ENCODE assay signal across 8 cellular contexts in genomic region chr13:101144808-101145419, GRCh38.
A peak's percentile ranks its signal among the peaks of the same experiment; 100 is the strongest.
DNase-seq lines count a peak whose midpoint lies in the region; ATAC-seq and TF ChIP-seq lines count a peak whose summit lies in the region.

No MANE protein-coding gene starts in this region.

- H3K4me3 Mint-ChIP-seq in natural killer cell (no peak overlapping the region), progenitor cell of endocrine pancreas (ENCODE audit: low read depth) (no peak overlapping the region)
- no peak overlapping the region for H3K4me3 Mint-ChIP-seq in natural killer cell treated with Interleukin-12 subunit alpha and Interleukin-12 subunit beta and Interleukin-15 and Interleukin-18, amount 100 ng/mL, for 72 hours

- H3K4me3 ChIP-seq in SK-N-SH (ENCODE audit: low read depth in 2 of 2, low read length in 1 of 2) (no peak overlapping the region; a peak in 1 of 4 replicates), fibroblast of lung (replicated peaks in 1 of 4; ENCODE audit: control extremely low read depth in 1 of 4, insufficient read depth in 1 of 4, low read depth in 3 of 4, low read length in 4 of 4) (no peak overlapping the region)

- H3K4me1 ChIP-seq in SK-N-SH (ENCODE audit: control insufficient read depth in 1 of 2, insufficient read depth in 2 of 2, low read depth in 1 of 2, low read length in 1 of 2): no peaks in the 10 kb centered on the region; a peak in 2 of 4 replicates
- H3K4me1 ChIP-seq in fibroblast of lung (ENCODE audit: control insufficient read depth, extremely low read depth, insufficient read depth, low read length): peaks cover 2% of the 10 kb centered on the region

- H3K9me3 ChIP-seq in SK-N-SH: no peaks in the 10 kb centered on the region
- no peaks in the 10 kb centered on the region for H3K9me3 ChIP-seq in fibroblast of lung (ENCODE audit: control insufficient read depth, insufficient read depth, low read depth, low read length)

- POLR2A ChIA-PET in SK-N-SH (lab: Yijun Ruan, JAX): no interaction called here

- CTCF ChIA-PET in SK-N-SH (lab: Yijun Ruan, JAX): interaction anchor here (0.5 to 4.5 kb wide), 97 partner anchors 10 to 1702 kb away, joined by 3 to 36 read pairs (median 4); partner anchors contain the start of gene NALCN

- TF ChIP-seq CTCF in natural killer cell (IDR thresholded peaks at IDR 0.05): peak; percentile 80
- TF ChIP-seq CTCF in SK-N-SH (IDR thresholded peaks at IDR 0.05): peak; percentile 80
- TF ChIP-seq CTCF in fibroblast of lung (conservative IDR thresholded peaks at IDR 0.05 in 1 of 2, IDR thresholded peaks at IDR 0.05 in 1 of 2; ENCODE audit: low read depth in 1 of 2, low read length in 2 of 2): peak; percentile 46 to 61
- TF ChIP-seq CTCF in progenitor cell of endocrine pancreas (IDR thresholded peaks at IDR 0.05; ENCODE audit: unreplicated experiment): peak; percentile 85

- ATAC-seq in natural killer cell (peak in 2 of 3 donors; percentile 40 to 65), GM21825 (IDR thresholded peaks at IDR 0.05; ENCODE audit: unreplicated experiment) (peak; percentile 74)
- no peak for ATAC-seq in natural killer cell treated with Interleukin-12 subunit alpha and Interleukin-12 subunit beta and Interleukin-15 and Interleukin-18, amount 100 ng/mL, for 72 hours

- peaks cover 7% of the 10 kb centered on the region for H3F3A ChIP-seq in SK-N-SH (replicated peaks; ENCODE audit: insufficient read depth)

- H3K27ac Mint-ChIP-seq in natural killer cell (no peak overlapping the region), progenitor cell of endocrine pancreas (no peak overlapping the region)
- H3K27ac Mint-ChIP-seq in natural killer cell treated with Interleukin-12 subunit alpha and Interleukin-12 subunit beta and Interleukin-15 and Interleukin-18, amount 100 ng/mL, for 72 hours: no peak overlapping the region

- H3K36me3 Mint-ChIP-seq in natural killer cell: no peaks in the 10 kb centered on the region
- H3K36me3 Mint-ChIP-seq in natural killer cell treated with Interleukin-12 subunit alpha and Interleukin-12 subunit beta and Interleukin-15 and Interleukin-18, amount 100 ng/mL, for 72 hours: no peaks in the 10 kb centered on the region
- no peaks in the 10 kb centered on the region for H3K36me3 Mint-ChIP-seq in progenitor cell of endocrine pancreas (ENCODE audit: insufficient read depth)

- H4K20me1 ChIP-seq in SK-N-SH (ENCODE audit: insufficient read depth) (no peaks in the 10 kb centered on the region), fibroblast of lung (ENCODE audit: control insufficient read depth, extremely low read depth, insufficient read depth, low read length) (no peaks in the 10 kb centered on the region)

- H3K4me1 Mint-ChIP-seq in natural killer cell (no peaks in the 10 kb centered on the region), progenitor cell of endocrine pancreas (ENCODE audit: low read depth) (no peaks in the 10 kb centered on the region)
- H3K4me1 Mint-ChIP-seq in natural killer cell treated with Interleukin-12 subunit alpha and Interleukin-12 subunit beta and Interleukin-15 and Interleukin-18, amount 100 ng/mL, for 72 hours (ENCODE audit: low read depth in 2 of 2): no peaks in the 10 kb centered on the region

- peak; percentile 91 for TF ChIP-seq RAD21 in SK-N-SH (IDR thresholded peaks at IDR 0.05; ENCODE audit: low read length)

- no peak overlapping the region for H3K27ac ChIP-seq in SK-N-SH (ENCODE audit: low read depth in 2 of 2, low read length in 1 of 2)
- no peak overlapping the region for H3K27ac ChIP-seq in fibroblast of lung (ENCODE audit: insufficient read depth, low read length)

- H3K79me2 ChIP-seq in SK-N-SH (ENCODE audit: insufficient read depth) (no peaks in the 10 kb centered on the region), fibroblast of lung (ENCODE audit: control insufficient read depth, insufficient read depth, low read length) (no peaks in the 10 kb centered on the region)

- WGBS in SK-N-SH (ENCODE audit: low lambda C conversion rate): 31% methylated on average over 7 of the region's 7 CpGs

- H3K9ac ChIP-seq in SK-N-SH (no peak overlapping the region), fibroblast of lung (ENCODE audit: insufficient read depth, low read length) (no peak overlapping the region)

- H3K36me3 ChIP-seq in SK-N-SH (replicated peaks in 1 of 2; ENCODE audit: control insufficient read depth in 1 of 2, insufficient read depth in 2 of 2, low read length in 1 of 2) (no peaks in the 10 kb centered on the region), fibroblast of lung (ENCODE audit: control insufficient read depth, insufficient read depth, low read length) (no peaks in the 10 kb centered on the region)

- H3K9me3 Mint-ChIP-seq in natural killer cell (no peaks in the 10 kb centered on the region), progenitor cell of endocrine pancreas (ENCODE audit: low read depth) (no peaks in the 10 kb centered on the region)
- no peaks in the 10 kb centered on the region for H3K9me3 Mint-ChIP-seq in natural killer cell treated with Interleukin-12 subunit alpha and Interleukin-12 subunit beta and Interleukin-15 and Interleukin-18, amount 100 ng/mL, for 72 hours

- H3K27me3 ChIP-seq in SK-N-SH (ENCODE audit: insufficient read depth) (no peaks in the 10 kb centered on the region), fibroblast of lung (ENCODE audit: control insufficient read depth, insufficient read depth, low read length) (no peaks in the 10 kb centered on the region)

- no peaks in the 10 kb centered on the region for H3K9me2 ChIP-seq in SK-N-SH

- intact Hi-C loops in natural killer cell (cut with micrococcal nuclease): loop anchor here (5.0 to 10.0 kb wide), 3 partner anchors 612 to 1412 kb away; no protein-coding TSS in a partner anchor

- H3K4me2 ChIP-seq in SK-N-SH (no peak overlapping the region), fibroblast of lung (ENCODE audit: extremely low read depth, insufficient read depth, low read length) (no peak overlapping the region)

- H3K27me3 Mint-ChIP-seq in natural killer cell (ENCODE audit: low read depth in 2 of 2) (peaks cover 12 to 29% of the 10 kb centered on the region in 2 donors), progenitor cell of endocrine pancreas (peaks cover 21% of the 10 kb centered on the region)
- peaks cover 20 to 57% of the 10 kb centered on the region in 2 donors for H3K27me3 Mint-ChIP-seq in natural killer cell treated with Interleukin-12 subunit alpha and Interleukin-12 subunit beta and Interleukin-15 and Interleukin-18, amount 100 ng/mL, for 72 hours

- DNase-seq in natural killer cell: no peak
- DNase-seq in natural killer cell treated with Interleukin-12 subunit alpha and Interleukin-12 subunit beta and Interleukin-15 and Interleukin-18, amount 100 ng/mL, for 72 hours (ENCODE audit: low spot score): no peak
- DNase-seq in M059J (ENCODE audit: low read depth): peak; percentile 44
- DNase-seq in SK-N-SH: peak; percentile 46
- DNase-seq in fibroblast of lung (ENCODE audit: low read depth in 2 of 2): peak; percentile 47 to 78
- DNase-seq in progenitor cell of endocrine pancreas (ENCODE audit: low spot score, unreplicated experiment): no peak
- DNase-seq in D341Med (ENCODE audit: low spot score): no peak

- TF ChIP-seq EP300 in SK-N-SH (IDR thresholded peaks at IDR 0.05; ENCODE audit: borderline replicate concordance in 1 of 2, low read depth in 1 of 2, low read length in 1 of 2): no peak

- H2AFZ ChIP-seq in SK-N-SH (ENCODE audit: low read depth) (no peak overlapping the region), fibroblast of lung (ENCODE audit: low read length) (no peak overlapping the region)

TF ChIP-seq in SK-N-SH, 30 proteins besides CTCF, POLR2A, EP300 and RAD21:
- TF ChIP-seq SMC3 (IDR thresholded peaks at IDR 0.05; ENCODE audit: low read depth, low read length) (peak; percentile 62), ELF1 (IDR thresholded peaks at IDR 0.05) (no peak)

Comparison
In these comparisons a context has a peak if more than half of its experiments do, and no peak if none do; other contexts are left out.
1. ATAC-seq: peak in natural killer cell (2 of 3) and GM21825 (single experiment); none in natural killer cell treated with Interleukin-12 subunit alpha and Interleukin-12 subunit beta and Interleukin-15 and Interleukin-18, amount 100 ng/mL, for 72 hours (0 of 2).
2. DNase-seq: peak in M059J (single experiment), SK-N-SH (single experiment) and fibroblast of lung (2 of 2); none in natural killer cell (single experiment), natural killer cell treated with Interleukin-12 subunit alpha and Interleukin-12 subunit beta and Interleukin-15 and Interleukin-18, amount 100 ng/mL, for 72 hours (single experiment), progenitor cell of endocrine pancreas (single experiment) and D341Med (single experiment).
3. Peak in every context shown above with its lines, with median percentiles within 50 percentile points of each other: CTCF ChIP-seq.